ENCODE assay signal across 8 cellular contexts in the genomic region with DNA sequence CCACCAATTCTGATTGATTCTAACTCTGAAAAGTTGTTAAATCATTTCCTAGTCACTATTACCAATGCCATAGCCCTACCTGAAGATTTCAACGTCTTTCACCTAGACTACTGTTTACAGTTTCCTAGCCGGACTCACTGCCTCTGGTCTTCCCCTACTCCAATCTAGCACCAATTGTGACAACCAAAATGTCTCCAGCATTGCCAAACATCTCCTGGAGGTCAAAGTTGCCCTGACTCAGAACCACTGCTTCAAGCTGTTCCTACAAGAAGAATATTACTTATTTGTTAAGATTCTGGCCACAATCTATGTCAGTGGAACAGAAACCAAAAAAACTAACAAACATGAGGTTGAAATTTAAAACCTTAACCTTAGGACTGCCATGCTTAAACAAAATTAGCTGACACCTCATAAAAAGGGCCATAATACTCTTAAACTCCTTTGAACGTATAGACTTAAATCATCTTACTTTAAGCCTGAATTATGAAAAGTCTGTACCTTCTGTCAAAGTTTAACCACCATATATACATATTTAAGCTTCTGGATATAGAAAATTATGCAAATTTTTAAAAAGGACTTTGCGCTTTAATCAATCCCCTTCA. TPM values are rescaled to one million over a fixed set of nuclear protein-coding genes. Genes with fewer than 3 reads are reported as not detected.
DNase-seq lines count a peak whose midpoint lies in the region.

No MANE protein-coding gene starts in this region.

- H3K9ac ChIP-seq in iPS-18a (ENCODE audit: low read length): peak overlapping the region; percentile 91

- H3K27me3 ChIP-seq in iPS-18a (ENCODE audit: control insufficient read depth, insufficient read depth, low read length): no peaks in the 10 kb centered on the region

- H3K4me1 ChIP-seq in iPS-18a (ENCODE audit: control insufficient read depth, low read depth, low read length): peaks cover 14% of the 10 kb centered on the region

- POLR2A ChIA-PET in activated CD4-positive, alpha-beta memory T cell treated with anti-CD3 and anti-CD28 coated beads, Interleukin-2, amount 10 ng/mL, durations not matched to agents 7 days and 5 days (lab: Charles Lee): interaction anchor here (0.9 to 1.2 kb wide), 3 partner anchors 231 to 517 kb away, joined by 3 to 5 read pairs (median 3); partner anchors contain the start of genes LIAS and RPL9

- peaks cover 16% of the 10 kb centered on the region for H3K36me3 ChIP-seq in iPS-18a (ENCODE audit: control insufficient read depth, low read depth, low read length)

- peaks cover 52% of the 10 kb centered on the region for H3K36me3 Mint-ChIP-seq in activated T-cell treated with anti-CD3 and anti-CD28 coated beads, Interleukin-2, amount 50 U/mL, for 24 hours (ENCODE audit: low read depth)
- H3K36me3 Mint-ChIP-seq in activated CD4-positive, alpha-beta memory T cell treated with anti-CD3 and anti-CD28 coated beads, Interleukin-2, amount 10 ng/mL, durations not matched to agents 7 days and 5 days (ENCODE audit: low read depth): peaks cover 35% of the 10 kb centered on the region

- H3K9me3 ChIP-seq in iPS-18a (ENCODE audit: control insufficient read depth, low read depth, low read length): no peaks in the 10 kb centered on the region

- H3K4me1 Mint-ChIP-seq in activated T-cell treated with anti-CD3 and anti-CD28 coated beads, Interleukin-2, amount 50 U/mL, for 24 hours (ENCODE audit: low read depth): peaks cover 54% of the 10 kb centered on the region
- peaks cover 49% of the 10 kb centered on the region for H3K4me1 Mint-ChIP-seq in activated CD4-positive, alpha-beta memory T cell treated with anti-CD3 and anti-CD28 coated beads, Interleukin-2, amount 10 ng/mL, durations not matched to agents 7 days and 5 days

- H3K4me3 Mint-ChIP-seq in activated T-cell treated with anti-CD3 and anti-CD28 coated beads, Interleukin-2, amount 50 U/mL, for 24 hours: peak overlapping the region; percentile 89
- H3K4me3 Mint-ChIP-seq in activated CD4-positive, alpha-beta memory T cell treated with anti-CD3 and anti-CD28 coated beads, Interleukin-2, amount 10 ng/mL, durations not matched to agents 7 days and 5 days: peak overlapping the region; percentile 87

- H3K27ac ChIP-seq in iPS-18a (ENCODE audit: low read length): no peak overlapping the region

- CTCF ChIA-PET in activated CD4-positive, alpha-beta memory T cell treated with anti-CD3 and anti-CD28 coated beads, Interleukin-2, amount 10 ng/mL, durations not matched to agents 7 days and 5 days (lab: Charles Lee): interaction anchor here (0.6 to 1.8 kb wide), 9 partner anchors 62 to 506 kb away, joined by 3 to 11 read pairs (median 3); partner anchors contain the start of genes UBE2K and UGDH

- no peaks in the 10 kb centered on the region for H3K27me3 Mint-ChIP-seq in activated T-cell treated with anti-CD3 and anti-CD28 coated beads, Interleukin-2, amount 50 U/mL, for 24 hours
- no peaks in the 10 kb centered on the region for H3K27me3 Mint-ChIP-seq in activated CD4-positive, alpha-beta memory T cell treated with anti-CD3 and anti-CD28 coated beads, Interleukin-2, amount 10 ng/mL, durations not matched to agents 7 days and 5 days

- H3K4me3 ChIP-seq in iPS-18a (ENCODE audit: low read length): peak overlapping the region; percentile 53

- no peaks in the 10 kb centered on the region for H3K9me3 Mint-ChIP-seq in activated T-cell treated with anti-CD3 and anti-CD28 coated beads, Interleukin-2, amount 50 U/mL, for 24 hours
- H3K9me3 Mint-ChIP-seq in activated CD4-positive, alpha-beta memory T cell treated with anti-CD3 and anti-CD28 coated beads, Interleukin-2, amount 10 ng/mL, durations not matched to agents 7 days and 5 days: no peaks in the 10 kb centered on the region

- no peak for DNase-seq in activated T-cell treated with anti-CD3 and anti-CD28 coated beads, Interleukin-2, amount 50 U/mL, for 24 hours
- no peak for DNase-seq in activated T-cell treated with anti-CD3 and anti-CD28 coated beads, Interleukin-2, amount 50 U/mL, for 48 hours
- DNase-seq in activated CD4-positive, alpha-beta memory T cell treated with anti-CD3 and anti-CD28 coated beads, Interleukin-2, amount 10 ng/mL, durations not matched to agents 7 days and 5 days: no peak
- DNase-seq in stromal cell of bone marrow (ENCODE audit: low read depth) (peak; percentile 39), GM19240 (ENCODE audit: insufficient read length, low spot score) (no peak), C1 segment of cervical spinal cord (lab: John Stamatoyannopoulos, UW) (no peak), Ammon's horn (ENCODE audit: low spot score) (no peak)

- peak overlapping the region; percentile 89 for H3K27ac Mint-ChIP-seq in activated T-cell treated with anti-CD3 and anti-CD28 coated beads, Interleukin-2, amount 50 U/mL, for 24 hours
- peak overlapping the region; percentile 44 for H3K27ac Mint-ChIP-seq in activated CD4-positive, alpha-beta memory T cell treated with anti-CD3 and anti-CD28 coated beads, Interleukin-2, amount 10 ng/mL, durations not matched to agents 7 days and 5 days

RNA-seq across cellular contexts. Expression of gene PDS5A, which starts 2.1 kb away (rescaled TPM):
- total RNA-seq in activated CD4-positive, alpha-beta memory T cell treated with anti-CD3 and anti-CD28 coated beads, Interleukin-2, amount 10 ng/mL, durations not matched to agents 7 days and 5 days: 10 to 100 TPM; 97.8 to 99.6 TPM
